16 cellular contexts compared by ENCODE assay signal in genomic region chr2:119808516-119809147, GRCh38. TPM values are rescaled to one million over a fixed set of nuclear protein-coding genes. Genes with fewer than 3 reads are reported as not detected.
A peak's percentile ranks its signal among the peaks of the same experiment; 100 is the strongest.
DNase-seq lines count a peak whose midpoint lies in the region; ATAC-seq, FAIRE-seq and TF ChIP-seq lines count a peak whose summit lies in the region.
"Had no signal": no experiment of that assay in that cellular context is flagged by ENCODE, and none has a peak within 500 bp of the region (broad histone marks: within the 10 kb centered on the region; RNA-seq: fewer than 3 reads in every experiment).

No MANE protein-coding gene starts in this region.

- peak overlapping the region; percentile 29 for H3K27ac Mint-ChIP-seq in osteocyte (ENCODE audit: unreplicated experiment)
- H3K27ac Mint-ChIP-seq in activated naive CD4-positive, alpha-beta T cell treated with anti-CD3 and anti-CD28 coated beads, Interleukin-2, amount 50 U/mL, for 72 hours: no peak overlapping the region
- H3K27ac Mint-ChIP-seq: activated CD8-positive, alpha-beta T cell treated with anti-CD3 and anti-CD28 coated beads for 36 hours had no signal

- no peaks in the 10 kb centered on the region for H3K9me3 ChIP-seq in endothelial cell of umbilical vein (replicated peaks; ENCODE audit: control insufficient read depth, insufficient read depth, low read length)
- H3K9me3 ChIP-seq: pancreas had no signal

- CTCF ChIA-PET in RWPE1 (lab: Yijun Ruan, JAX): no interaction called here
- CTCF ChIA-PET in endothelial cell of umbilical vein (lab: Charles Lee): interaction anchor here (0.9 to 3.9 kb wide), 3 partner anchors 12 to 15 kb away, joined by 3 to 17 read pairs (median 15); no protein-coding TSS in a partner anchor

- peaks cover 8% of the 10 kb centered on the region for H3K79me2 ChIP-seq in endothelial cell of umbilical vein (ENCODE audit: control insufficient read depth, insufficient read depth, low read length)

- no peaks in the 10 kb centered on the region for H4K20me1 ChIP-seq in endothelial cell of umbilical vein (replicated peaks; ENCODE audit: control insufficient read depth, extremely low read depth, insufficient read depth, low read length)

- intact Hi-C loops in endothelial cell of umbilical vein (cut with micrococcal nuclease): loop anchor here (1.0 kb wide), 1 partner anchor 49 kb away; the partner anchor contains the start of gene PTPN4
- intact Hi-C loops in Right ventricle myocardium inferior (cut with DNase I): no loop called here

- H3K27me3 ChIP-seq in endothelial cell of umbilical vein (ENCODE audit: control insufficient read depth in 2 of 2, insufficient read depth in 2 of 2, low read length in 2 of 2): no peaks in the 10 kb centered on the region
- H3K27me3 ChIP-seq: pancreas had no signal

- no peaks in the 10 kb centered on the region for H3K9me1 ChIP-seq in endothelial cell of umbilical vein (replicated peaks; ENCODE audit: control insufficient read depth, extremely low read depth, insufficient read depth, low read length)

- no peak overlapping the region for H3K4me3 Mint-ChIP-seq in osteocyte (ENCODE audit: unreplicated experiment)
- H3K4me3 Mint-ChIP-seq: activated CD8-positive, alpha-beta T cell treated with anti-CD3 and anti-CD28 coated beads for 36 hours; activated T-helper 17 cell treated with anti-CD3 and anti-CD28 coated beads, Interleukin-2, amount 50 U/mL, for 72 hours had no signal

- peaks cover 5% of the 10 kb centered on the region for H3K36me3 Mint-ChIP-seq in osteocyte (ENCODE audit: unreplicated experiment)
- peaks cover 11 to 28% of the 10 kb centered on the region in 2 donors for H3K36me3 Mint-ChIP-seq in activated naive CD4-positive, alpha-beta T cell treated with anti-CD3 and anti-CD28 coated beads, Interleukin-2, amount 50 U/mL, for 72 hours

- ATAC-seq in Right ventricle myocardium inferior: no peak
- ATAC-seq in activated naive CD4-positive, alpha-beta T cell treated with anti-CD3 and anti-CD28 coated beads, Interleukin-2, amount 50 U/mL, for 72 hours: no peak
- ATAC-seq: activated CD8-positive, alpha-beta T cell treated with anti-CD3 and anti-CD28 coated beads for 36 hours; activated T-helper 17 cell treated with anti-CD3 and anti-CD28 coated beads, Interleukin-2, amount 50 U/mL, for 72 hours; pancreas; stimulated activated naive CD8-positive, alpha-beta T cell treated with anti-CD3 and anti-CD28 coated beads, Interleukin-15, Interleukin-2, amounts not matched to agents 100 U/mL and 50 U/mL, for 24 hours had no signal

- H3K9me3 Mint-ChIP-seq in osteocyte (ENCODE audit: unreplicated experiment): peaks cover 10% of the 10 kb centered on the region
- H3K9me3 Mint-ChIP-seq in activated naive CD4-positive, alpha-beta T cell treated with anti-CD3 and anti-CD28 coated beads, Interleukin-2, amount 50 U/mL, for 72 hours: peaks cover 5 to 12% of the 10 kb centered on the region in 2 donors

- no peak overlapping the region for H3K27ac ChIP-seq in RWPE1
- H3K27ac ChIP-seq in endothelial cell of umbilical vein (ENCODE audit: insufficient read depth, low read depth, low read length): peak overlapping the region; percentile 96
- H3K27ac ChIP-seq: C4-2B, pancreas had no signal

- peaks cover 25% of the 10 kb centered on the region for H3K4me1 ChIP-seq in endothelial cell of umbilical vein (ENCODE audit: control insufficient read depth, extremely low read depth, insufficient read depth, low read length)

- dilution Hi-C loops in endothelial cell of umbilical vein (cut with MboI; ENCODE audit: extremely low pct_ligation_motif_present, low sequenced_read_pairs): no loop called here

- H3K9ac ChIP-seq in endothelial cell of umbilical vein (replicated peaks; ENCODE audit: extremely low read depth, insufficient read depth, low read length): peak overlapping the region; percentile 80

- no peak for FAIRE-seq in endothelial cell of umbilical vein (lab: Jason Lieb, UNC)
- FAIRE-seq: urothelium cell line had no signal

- no peaks in the 10 kb centered on the region for H3K27me3 Mint-ChIP-seq in osteocyte (ENCODE audit: unreplicated experiment)
- H3K27me3 Mint-ChIP-seq: activated CD8-positive, alpha-beta T cell treated with anti-CD3 and anti-CD28 coated beads for 36 hours; activated T-helper 17 cell treated with anti-CD3 and anti-CD28 coated beads, Interleukin-2, amount 50 U/mL, for 72 hours had no signal

- peak; percentile 29 for DNase-seq in ELR (ENCODE audit: low read depth)
- DNase-seq in RWPE1 (ENCODE audit: low spot score): peak; percentile 18
- peak; percentile 49 for DNase-seq in endothelial cell of umbilical vein (ENCODE audit: low read depth, low spot score)
- no peak for DNase-seq in osteocyte (ENCODE audit: extremely low spot score, unreplicated experiment)
- no peak for DNase-seq in Right ventricle myocardium inferior (ENCODE audit: missing footprints)
- no peak for DNase-seq in germinal center (ENCODE audit: low spot score)
- DNase-seq in activated naive CD4-positive, alpha-beta T cell treated with anti-CD3 and anti-CD28 coated beads, Interleukin-2, amount 50 U/mL, for 72 hours (ENCODE audit: low spot score in 2 of 2): no peak
- DNase-seq: activated CD8-positive, alpha-beta T cell treated with anti-CD3 and anti-CD28 coated beads for 36 hours; DND-41; effector memory CD4-positive, alpha-beta T cell; pancreas; small intestine; stimulated activated naive CD8-positive, alpha-beta T cell treated with anti-CD3 and anti-CD28 coated beads, Interleukin-15, Interleukin-2, amounts not matched to agents 100 U/mL and 50 U/mL, for 24 hours had no signal

- TF ChIP-seq CTCF in RWPE1 (conservative IDR thresholded peaks at IDR 0.05; ENCODE audit: low read depth) (no peak), endothelial cell of umbilical vein (IDR thresholded peaks at IDR 0.05; ENCODE audit: extremely low read depth in 1 of 2, insufficient read depth in 1 of 2, low read depth in 1 of 2, low read length in 2 of 2) (no peak), osteocyte (IDR thresholded peaks at IDR 0.05) (no peak)

- peaks cover 21% of the 10 kb centered on the region for H3K4me1 Mint-ChIP-seq in osteocyte (ENCODE audit: unreplicated experiment)

- no TSS peak for BruUV-seq in endothelial cell of umbilical vein (replicated peaks; lab: Mats Ljungman, UMichigan)

- POLR2A ChIA-PET in RWPE1 (lab: Yijun Ruan, JAX; ENCODE audit: low non-redundant PET): no interaction called here
- POLR2A ChIA-PET in endothelial cell of umbilical vein (lab: Charles Lee): no interaction called here

- peak overlapping the region in 1 of 3 experiments; percentile 7 for H3K4me3 ChIP-seq in endothelial cell of umbilical vein (replicated peaks in 1 of 3; ENCODE audit: insufficient read depth in 1 of 3, low read depth in 1 of 3, low read length in 3 of 3)
- H3K4me3 ChIP-seq: pancreas had no signal

- no peak overlapping the region for H2AFZ ChIP-seq in endothelial cell of umbilical vein (ENCODE audit: low read depth, low read length)

- no peak for TF ChIP-seq POLR2A in endothelial cell of umbilical vein (IDR thresholded peaks at IDR 0.05; ENCODE audit: low read depth, low read length)

- H3K36me3 ChIP-seq in endothelial cell of umbilical vein (ENCODE audit: control insufficient read depth in 2 of 2, extremely low read depth in 1 of 2, insufficient read depth in 2 of 2, low read length in 2 of 2): no peaks in the 10 kb centered on the region
- H3K36me3 ChIP-seq: pancreas had no signal

- peak overlapping the region; percentile 82 for H3K4me2 ChIP-seq in endothelial cell of umbilical vein (ENCODE audit: insufficient read depth, low read length)

TF ChIP-seq in endothelial cell of umbilical vein, 7 proteins besides CTCF, POLR2A, EP300 and RAD21:
- no peak for TF ChIP-seq MYC (IDR thresholded peaks at IDR 0.05; ENCODE audit: low read depth, low read length)
- TF ChIP-seq EZH2 (IDR thresholded peaks at IDR 0.05; ENCODE audit: borderline replicate concordance, low read depth, low read length, severe bottlenecking): no peak
- no peak for TF ChIP-seq GATA2 (IDR thresholded peaks at IDR 0.05; ENCODE audit: insufficient read depth, insufficient read length, low read depth, low read length)
- no peak for TF ChIP-seq FOS (IDR thresholded peaks at IDR 0.05; ENCODE audit: borderline replicate concordance, insufficient read depth, low read length)
- no peak for TF ChIP-seq POLR2AphosphoS5 (IDR thresholded peaks at IDR 0.05; ENCODE audit: insufficient read depth, low read depth, low read length)
- TF ChIP-seq MAX (IDR thresholded peaks at IDR 0.05; ENCODE audit: insufficient read depth, insufficient read length): no peak
- TF ChIP-seq JUN (IDR thresholded peaks at IDR 0.05; ENCODE audit: borderline replicate concordance, insufficient read depth, insufficient read length, low read depth): no peak

RNA-seq across cellular contexts. Expression of gene PTPN4, which starts 48.9 kb away (rescaled TPM):
- total RNA-seq in endothelial cell of umbilical vein: 26.1 and 29.6 TPM in 2 replicates
- 3.5 and 6.8 TPM in 2 replicates for polyA plus RNA-seq in endothelial cell of umbilical vein
- 5.7 and 7.4 TPM in 2 replicates for polyA plus RNA-seq in endothelial cell of umbilical vein (2011; cell fraction: cytosol; rRNA removed)
- polyA plus RNA-seq in endothelial cell of umbilical vein (2011; cell fraction: nucleus; rRNA removed): 19.5 and 21.7 TPM in 2 replicates
- 10.9 and 11.6 TPM in 2 replicates for polyA plus RNA-seq in endothelial cell of umbilical vein (2012)
- polyA minus RNA-seq in endothelial cell of umbilical vein: 51.5 and 62.3 TPM in 2 replicates
- polyA minus RNA-seq in endothelial cell of umbilical vein (2011; cell fraction: cytosol; rRNA and poly(A)+ RNA removed): 17.2 TPM
- 93.7 and 128 TPM in 2 replicates for polyA minus RNA-seq in endothelial cell of umbilical vein (2011; cell fraction: nucleus; rRNA and poly(A)+ RNA removed)
- 18.3 and 21.4 TPM in 2 replicates for total RNA-seq in osteocyte
- total RNA-seq in Right ventricle myocardium inferior: 40.4 TPM
- 10 to 100 TPM; 27.3 to 32.9 TPM for total RNA-seq in activated naive CD4-positive, alpha-beta T cell treated with anti-CD3 and anti-CD28 coated beads, Interleukin-2, amount 50 U/mL, for 72 hours

Comparison
In these comparisons a context has a peak if more than half of its experiments do, and no peak if none do; other contexts are left out.
1. DNase-seq: peak in ELR (single experiment), RWPE1 (single experiment) and endothelial cell of umbilical vein (single experiment); none in osteocyte (single experiment), Right ventricle myocardium inferior (single experiment), germinal center (single experiment) and activated naive CD4-positive, alpha-beta T cell treated with anti-CD3 and anti-CD28 coated beads, Interleukin-2, amount 50 U/mL, for 72 hours (0 of 2).